Comparison of ENCODE assay signal across 2 cellular contexts in genomic region chr22:21044931-21045584, GRCh38.
TF ChIP-seq lines count a peak whose summit lies in the region.

No MANE protein-coding gene starts in this region.

TF ChIP-seq in A549, 52 proteins besides CTCF, POLR2A, EP300 and RAD21 (continued from another document):
- no peak for TF ChIP-seq CHD4 (IDR thresholded peaks at IDR 0.05; ENCODE audit: borderline replicate concordance)
- TF ChIP-seq FOSL2 (IDR thresholded peaks at IDR 0.05), result no peak
- TF ChIP-seq FOSL2 (CRISPR knock-in tag; IDR thresholded peaks at IDR 0.05), result no peak
- no peak for TF ChIP-seq RFX5 (IDR thresholded peaks at IDR 0.05)
- TF ChIP-seq E2F6 (IDR thresholded peaks at IDR 0.05; ENCODE audit: borderline replicate concordance, low read depth), result no peak
- no peak for TF ChIP-seq HDAC2 (IDR thresholded peaks at IDR 0.05)
- no peak for TF ChIP-seq ATOH8 (CRISPR knock-in tag; IDR thresholded peaks at IDR 0.05; ENCODE audit: low read depth)
- no peak for TF ChIP-seq HES2 (IDR thresholded peaks at IDR 0.05)
- TF ChIP-seq POLR2AphosphoS2 (conservative IDR thresholded peaks at IDR 0.05; ENCODE audit: low read length), result no peak
- no peak for TF ChIP-seq TP53 (CRISPR knock-in tag; IDR thresholded peaks at IDR 0.05)
- TF ChIP-seq HMGXB4 (CRISPR knock-in tag; IDR thresholded peaks at IDR 0.05; ENCODE audit: borderline replicate concordance), result no peak
- no peak for TF ChIP-seq NR3C1 (IDR thresholded peaks at IDR 0.05)
- no peak for TF ChIP-seq CBX8 (IDR thresholded peaks at IDR 0.05)
- no peak for TF ChIP-seq PHF8 (IDR thresholded peaks at IDR 0.05; ENCODE audit: borderline replicate concordance, low read depth)
- TF ChIP-seq NPAS2 (CRISPR knock-in tag; IDR thresholded peaks at IDR 0.05; ENCODE audit: borderline replicate concordance), result no peak
- TF ChIP-seq JUNB (IDR thresholded peaks at IDR 0.05), result no peak
- no peak for TF ChIP-seq PBX3 (IDR thresholded peaks at IDR 0.05)
- no peak for TF ChIP-seq BCL3 (IDR thresholded peaks at IDR 0.05)
- TF ChIP-seq MYC (IDR thresholded peaks at IDR 0.05; ENCODE audit: borderline replicate concordance, low read length), result no peak
- TF ChIP-seq RARB (CRISPR knock-in tag; IDR thresholded peaks at IDR 0.05), result no peak

TF ChIP-seq in GM23338, 12 proteins besides CTCF, POLR2A, EP300 and RAD21:
- no peak for TF ChIP-seq EZH2 (IDR thresholded peaks at IDR 0.05; ENCODE audit: low read depth, unreplicated experiment)
- no peak for TF ChIP-seq STAT1 (IDR thresholded peaks at IDR 0.05; ENCODE audit: unreplicated experiment)
- no peak for TF ChIP-seq ETS1 (IDR thresholded peaks at IDR 0.05)
- TF ChIP-seq REST (IDR thresholded peaks at IDR 0.05; ENCODE audit: unreplicated experiment), result no peak
- TF ChIP-seq ZNF114 (CRISPR knock-in tag; IDR thresholded peaks at IDR 0.05), result no peak
- no peak for TF ChIP-seq POLR2AphosphoS5 (IDR thresholded peaks at IDR 0.05; ENCODE audit: low read depth)
- no peak for TF ChIP-seq JUNB (IDR thresholded peaks at IDR 0.05; ENCODE audit: unreplicated experiment)
- TF ChIP-seq EZH2phosphoT487 (IDR thresholded peaks at IDR 0.05; ENCODE audit: unreplicated experiment), result no peak
- no peak for TF ChIP-seq ZNF462 (CRISPR knock-in tag; IDR thresholded peaks at IDR 0.05)
- TF ChIP-seq ZNF331 (CRISPR knock-in tag; IDR thresholded peaks at IDR 0.05; ENCODE audit: low read depth), result no peak
- no peak for TF ChIP-seq NANOG (IDR thresholded peaks at IDR 0.05; ENCODE audit: borderline replicate concordance)
- TF ChIP-seq CREB1 (CRISPR knock-in tag; IDR thresholded peaks at IDR 0.05; ENCODE audit: low read depth), result no peak
